9 cellular contexts compared by ENCODE assay signal in genomic region chr3:6367171-6367570, GRCh38.
"Had no signal": no experiment of that assay in that cellular context is flagged by ENCODE, and none has a peak within 500 bp of the region (broad histone marks: within the 10 kb centered on the region; RNA-seq: fewer than 3 reads in every experiment).

No MANE protein-coding gene starts in this region.

- H2AFZ ChIP-seq: GM23248, GM23338 had no signal

- DNase-seq: GM23248, GOT3, H7, H9, HCEC 1CT, HFFc6 had no signal

- H3K4me3 ChIP-seq: GM23248, GM23338, HAP-1 had no signal

- H3K4me1 ChIP-seq: HAP-1 had no signal

- ATAC-seq: GM23338, HCT116 had no signal

- H3K9me3 ChIP-seq: HAP-1 had no signal

- H3K36me3 ChIP-seq: HAP-1 had no signal

- H3K27ac ChIP-seq: GM23248 had no signal

- H3K9ac ChIP-seq: GM23248 had no signal

- H3K4me2 ChIP-seq: GM23338 had no signal
